8 cellular contexts compared by ENCODE assay signal in genomic region chr2:201070966-201071304, GRCh38. TPM values are rescaled to one million over a fixed set of nuclear protein-coding genes. Genes with fewer than 3 reads are reported as not detected.
A peak's percentile ranks its signal among the peaks of the same experiment; 100 is the strongest.
DNase-seq lines count a peak whose midpoint lies in the region; ATAC-seq and TF ChIP-seq lines count a peak whose summit lies in the region.

No MANE protein-coding gene starts in this region.

- H3K4me3 ChIP-seq in AG04449 (ENCODE audit: low read depth, low read length) (peak overlapping the region; percentile 99), SU-DHL-6 (ENCODE audit: insufficient read depth, low read length, poor library complexity, severe bottlenecking) (peak overlapping the region; percentile 86), trophoblast cell (ENCODE audit: low read depth, low read length) (peak overlapping the region; percentile 96)

- H3K27ac ChIP-seq in SU-DHL-6 (ENCODE audit: low read depth, low read length) (peak overlapping the region; percentile 72), trophoblast cell (ENCODE audit: low read depth, low read length) (peak overlapping the region; percentile 32)

- peak; percentile 3 for ATAC-seq in GM21423 (IDR thresholded peaks at IDR 0.05; ENCODE audit: unreplicated experiment)
- ATAC-seq in GM18868 (IDR thresholded peaks at IDR 0.05; ENCODE audit: unreplicated experiment): no peak
- no peak for ATAC-seq in GM18502 (IDR thresholded peaks at IDR 0.05; ENCODE audit: poor library complexity, unreplicated experiment)

- no peaks in the 10 kb centered on the region for H4K20me1 ChIP-seq in SU-DHL-6 (ENCODE audit: low read depth, low read length)

- POLR2A ChIA-PET in AG04449 (lab: Yijun Ruan, JAX): no interaction called here

- no peak overlapping the region for H2AK5ac ChIP-seq in trophoblast cell (ENCODE audit: low read length)

- H3K4me1 ChIP-seq in trophoblast cell (ENCODE audit: control insufficient read depth in 1 of 2, insufficient read depth in 2 of 2, low read length in 2 of 2): peaks cover 0 to 2% of the 10 kb centered on the region in 2 experiments

- H3K4me2 ChIP-seq in SU-DHL-6 (ENCODE audit: low read depth, low read length, poor library complexity, severe bottlenecking): peak overlapping the region; percentile 88
- H3K4me2 ChIP-seq in trophoblast cell (ENCODE audit: low read length): peak overlapping the region; percentile 79

- no peak overlapping the region for H2BK120ac ChIP-seq in trophoblast cell (ENCODE audit: insufficient read depth, low read length, poor library complexity)

- no CpG with 5 or more reads among the region's 6 CpGs for WGBS in trophoblast cell (ENCODE audit: extremely low coverage, insufficient coverage, insufficient read length)

- peaks cover 1% of the 10 kb centered on the region; the same call in 1 of the 2 replicates for H3F3A ChIP-seq in SU-DHL-6 (ENCODE audit: insufficient read depth)

- H3K18ac ChIP-seq in trophoblast cell (ENCODE audit: low read length): peak overlapping the region; percentile 42

- H4K12ac ChIP-seq in trophoblast cell (ENCODE audit: low read depth, low read length): peak overlapping the region; percentile 17

- H4K8ac ChIP-seq in trophoblast cell (ENCODE audit: low read depth, low read length): no peak overlapping the region

- H3K14ac ChIP-seq in trophoblast cell (ENCODE audit: low read length): peak overlapping the region; percentile 8

- H3K23ac ChIP-seq in trophoblast cell (ENCODE audit: low read length): no peak overlapping the region

- H3K9ac ChIP-seq in SU-DHL-6 (ENCODE audit: low read length) (peak overlapping the region; percentile 69), trophoblast cell (ENCODE audit: low read length) (peak overlapping the region; percentile 89)

- H2BK12ac ChIP-seq in trophoblast cell (ENCODE audit: low read length): no peak overlapping the region

- H3K4ac ChIP-seq in trophoblast cell (ENCODE audit: low read depth, low read length): peak overlapping the region; percentile 37

- H3K79me1 ChIP-seq in trophoblast cell (ENCODE audit: low read length): peaks cover 5% of the 10 kb centered on the region

- no peak overlapping the region for H2BK5ac ChIP-seq in trophoblast cell (ENCODE audit: low read depth, low read length, poor library complexity)

- H3K9me3 ChIP-seq in SU-DHL-6 (ENCODE audit: insufficient read depth, low read length) (no peaks in the 10 kb centered on the region), trophoblast cell (ENCODE audit: insufficient read depth, low read depth, low read length) (no peaks in the 10 kb centered on the region)

- H3K36me3 ChIP-seq in SU-DHL-6 (ENCODE audit: low read length) (0 out of 2 replicates have a peak, but pooled peaks cover 5% of the 10 kb centered on the region), trophoblast cell (ENCODE audit: control insufficient read depth in 1 of 2, insufficient read depth in 2 of 2, low read length in 2 of 2) (no peaks in the 10 kb centered on the region)

- H3K79me2 ChIP-seq in SU-DHL-6 (ENCODE audit: insufficient read depth, low read length): peaks cover 79% of the 10 kb centered on the region
- H3K79me2 ChIP-seq in trophoblast cell (ENCODE audit: control insufficient read depth, insufficient read depth, low read length, poor library complexity): peaks cover 3% of the 10 kb centered on the region

- DNase-seq in AG04449 (ENCODE audit: low read depth, low spot score) (no peak), fibroblast of gingiva (ENCODE audit: low read depth) (peak; percentile 26), trophoblast cell (peak; percentile 26 to 40)
- DNase-seq in stimulated activated naive CD4-positive, alpha-beta T cell (lab: John Stamatoyannopoulos, UW): no peak

- no peaks in the 10 kb centered on the region for H3K9me2 ChIP-seq in SU-DHL-6 (replicated peaks; ENCODE audit: insufficient read depth, low read length)

- CTCF ChIA-PET in AG04449 (lab: Yijun Ruan, JAX): interaction anchor here (0.7 to 8.6 kb wide), 18 partner anchors 9 to 203 kb away, joined by 3 to 320 read pairs (median 7); partner anchors contain the start of genes CASP10 and ORC2

- H2AFZ ChIP-seq in SU-DHL-6 (ENCODE audit: low read depth, low read length, severe bottlenecking): peak overlapping the region; percentile 81
- H2AFZ ChIP-seq in trophoblast cell (ENCODE audit: insufficient read depth, low read length, poor library complexity): peak overlapping the region; percentile 65

- TF ChIP-seq CTCF in AG04449 (IDR thresholded peaks at IDR 0.05; ENCODE audit: insufficient read depth, low read length, missing control alignments) (no peak), SU-DHL-6 (IDR thresholded peaks at IDR 0.05; ENCODE audit: insufficient read depth, low read length, poor library complexity, severe bottlenecking) (no peak)

- H4K91ac ChIP-seq in trophoblast cell (ENCODE audit: low read depth, low read length): no peak overlapping the region

- H3K27me3 ChIP-seq in SU-DHL-6 (ENCODE audit: low read length) (no peaks in the 10 kb centered on the region), trophoblast cell (ENCODE audit: insufficient read depth, low read length) (no peaks in the 10 kb centered on the region)

RNA-seq across cellular contexts. Expression of gene HYCC2, which starts 0.5 kb away (rescaled TPM):
- 6.8 and 7.1 TPM in 2 replicates for polyA plus RNA-seq in trophoblast cell (2013)

RNA-seq across cellular contexts. Expression of gene NDUFB3, which starts 0.9 kb away (rescaled TPM):
- 111 TPM in 2 replicates for polyA plus RNA-seq in trophoblast cell (2013)

RNA-seq across cellular contexts. Expression of gene CFLAR, which starts 45.0 kb away (rescaled TPM):
- 14.5 TPM in 2 replicates for polyA plus RNA-seq in trophoblast cell (2013)

Comparison
In these comparisons a context has a peak if more than half of its experiments do, and no peak if none do; other contexts are left out.
1. DNase-seq: peak in fibroblast of gingiva (single experiment) and trophoblast cell (2 of 2); none in AG04449 (single experiment) and stimulated activated naive CD4-positive, alpha-beta T cell (0 of 6).
2. Peak in every context shown above with its lines, with median percentiles within 50 percentile points of each other: H3K4me3 ChIP-seq.